8 cellular contexts compared by ENCODE assay signal in genomic region chr11:10878408-10879214, GRCh38. TPM values are rescaled to one million over a fixed set of nuclear protein-coding genes. Genes with fewer than 3 reads are reported as not detected.
DNase-seq lines count a peak whose midpoint lies in the region; ATAC-seq and TF ChIP-seq lines count a peak whose summit lies in the region.

No MANE protein-coding gene starts in this region.

- CTCF ChIA-PET in activated CD4-positive, alpha-beta T cell treated with anti-CD3 and anti-CD28 coated beads for 36 hours (lab: Charles Lee), result interaction anchor here (0.5 to 2.9 kb wide), 27 partner anchors 11 to 674 kb away, joined by 3 to 17 read pairs (median 4); partner anchors contain the start of genes EIF4G2 and ZBED5

- no peak overlapping the region for H3K9ac ChIP-seq in KMS-11
- no peak overlapping the region for H3K9ac ChIP-seq in fibroblast of lung (ENCODE audit: insufficient read depth, low read length)

- POLR2A ChIA-PET in activated CD4-positive, alpha-beta T cell treated with anti-CD3 and anti-CD28 coated beads for 36 hours (lab: Charles Lee), result interaction anchor here (0.6 to 1.0 kb wide), 3 partner anchors 69 to 135 kb away, joined by 3 to 9 read pairs (median 4); no protein-coding TSS in a partner anchor

- H3K27me3 ChIP-seq in KMS-11 (ENCODE audit: insufficient read depth, low read depth) (no peaks in the 10 kb centered on the region), fibroblast of lung (ENCODE audit: control insufficient read depth, insufficient read depth, low read length) (no peaks in the 10 kb centered on the region), osteoblast (ENCODE audit: insufficient read depth, low read length) (no peaks in the 10 kb centered on the region)

- H3K4me3 ChIP-seq in KMS-11 (IDR thresholded peaks at IDR 0.05; ENCODE audit: insufficient read depth, low read depth, low read length) (no peak overlapping the region), fibroblast of lung (replicated peaks in 1 of 4; ENCODE audit: control extremely low read depth in 1 of 4, insufficient read depth in 1 of 4, low read depth in 3 of 4, low read length in 4 of 4) (no peak overlapping the region), osteoblast (ENCODE audit: insufficient read depth, low read length) (no peak overlapping the region)

- H3K36me3 Mint-ChIP-seq in activated CD4-positive, alpha-beta T cell treated with anti-CD3 and anti-CD28 coated beads for 36 hours (ENCODE audit: low read depth), result peaks cover 3% of the 10 kb centered on the region

- no peaks in the 10 kb centered on the region for H3K27me3 Mint-ChIP-seq in activated CD4-positive, alpha-beta T cell treated with anti-CD3 and anti-CD28 coated beads for 36 hours

- H3K9me3 ChIP-seq in fibroblast of lung (ENCODE audit: control insufficient read depth, insufficient read depth, low read depth, low read length) (no peaks in the 10 kb centered on the region), osteoblast (ENCODE audit: low read depth, low read length) (no peaks in the 10 kb centered on the region)

- peak overlapping the region; percentile 52 for H3K27ac Mint-ChIP-seq in activated CD4-positive, alpha-beta T cell treated with anti-CD3 and anti-CD28 coated beads for 36 hours

- no peak overlapping the region for H3K4me2 ChIP-seq in KMS-11
- no peak overlapping the region for H3K4me2 ChIP-seq in fibroblast of lung (ENCODE audit: extremely low read depth, insufficient read depth, low read length)
- no peak overlapping the region for H3K4me2 ChIP-seq in osteoblast (ENCODE audit: insufficient read depth, low read length)

- intact Hi-C loops in activated CD4-positive, alpha-beta T cell treated with anti-CD3 and anti-CD28 coated beads for 36 hours (cut with DNase I, micrococcal nuclease), result loop anchor here in 1 of 2 experiments (2.0 kb wide), 1 partner anchor 20 kb away; the partner anchor contains the start of gene ZBED5

- H4K20me1 ChIP-seq in KMS-11 (ENCODE audit: insufficient read depth) (no peaks in the 10 kb centered on the region), fibroblast of lung (ENCODE audit: control insufficient read depth, extremely low read depth, insufficient read depth, low read length) (no peaks in the 10 kb centered on the region), osteoblast (ENCODE audit: insufficient read depth, low read length) (no peaks in the 10 kb centered on the region)

- H3K27ac ChIP-seq in KMS-11, result no peak overlapping the region
- no peak overlapping the region for H3K27ac ChIP-seq in fibroblast of lung (ENCODE audit: insufficient read depth, low read length)
- H3K27ac ChIP-seq in osteoblast (ENCODE audit: low read depth, low read length), result no peak overlapping the region

- DNase-seq in activated CD4-positive, alpha-beta T cell treated with anti-CD3 and anti-CD28 coated beads for 36 hours, result no peak
- DNase-seq in activated CD4-positive, alpha-beta T cell treated with anti-CD3 and anti-CD28 coated beads, Interleukin-2, amount 50 U/mL, for 4 hours, result no peak
- peak; percentile 88 for DNase-seq in SKM-1 (lab: John Stamatoyannopoulos, UW; ENCODE audit: unreplicated experiment)
- peak; percentile 58 to 81 for DNase-seq in fibroblast of lung (ENCODE audit: low read depth in 2 of 2)
- peak; percentile 69 for DNase-seq in osteoblast (ENCODE audit: insufficient read length, low spot score, missing footprints)
- no peak for DNase-seq in occipital lobe (lab: John Stamatoyannopoulos, UW)

- peak; percentile 83 for ATAC-seq in activated CD4-positive, alpha-beta T cell treated with anti-CD3 and anti-CD28 coated beads for 36 hours
- ATAC-seq in HG03521 (IDR thresholded peaks at IDR 0.05; ENCODE audit: unreplicated experiment), result no peak

- H3K79me2 ChIP-seq in KMS-11 (ENCODE audit: insufficient read depth, low read depth) (no peaks in the 10 kb centered on the region), fibroblast of lung (ENCODE audit: control insufficient read depth, insufficient read depth, low read length) (no peaks in the 10 kb centered on the region), osteoblast (ENCODE audit: insufficient read depth, low read length) (no peaks in the 10 kb centered on the region)

- H3K4me1 ChIP-seq in KMS-11 (ENCODE audit: low read depth, poor library complexity, severe bottlenecking) (peaks cover 6% of the 10 kb centered on the region), fibroblast of lung (ENCODE audit: control insufficient read depth, extremely low read depth, insufficient read depth, low read length) (peaks cover 2% of the 10 kb centered on the region), osteoblast (ENCODE audit: insufficient read depth, low read length) (peaks cover 4% of the 10 kb centered on the region)

- no peak overlapping the region for H3K4me3 Mint-ChIP-seq in activated CD4-positive, alpha-beta T cell treated with anti-CD3 and anti-CD28 coated beads for 36 hours

- TF ChIP-seq CTCF in KMS-11 (conservative IDR thresholded peaks at IDR 0.05; ENCODE audit: low read depth, low read length), result peak; percentile 69
- TF ChIP-seq CTCF in fibroblast of lung (conservative IDR thresholded peaks at IDR 0.05 in 1 of 2, IDR thresholded peaks at IDR 0.05 in 1 of 2; ENCODE audit: low read depth in 1 of 2, low read length in 2 of 2), result peak; percentile 70 to 85
- peak; percentile 94 for TF ChIP-seq CTCF in osteoblast (IDR thresholded peaks at IDR 0.05; ENCODE audit: extremely low read depth, low read depth, low read length)

- peaks cover 13% of the 10 kb centered on the region for H3K4me1 Mint-ChIP-seq in activated CD4-positive, alpha-beta T cell treated with anti-CD3 and anti-CD28 coated beads for 36 hours

- H2AFZ ChIP-seq in KMS-11 (ENCODE audit: low read depth), result peak overlapping the region; percentile 52; the same call in 1 of the 2 replicates
- H2AFZ ChIP-seq in fibroblast of lung (ENCODE audit: low read length), result peak overlapping the region; percentile 69
- peak overlapping the region; percentile 83 for H2AFZ ChIP-seq in osteoblast (ENCODE audit: low read length)

- H3K36me3 ChIP-seq in KMS-11 (ENCODE audit: insufficient read depth), result no peaks in the 10 kb centered on the region
- no peaks in the 10 kb centered on the region for H3K36me3 ChIP-seq in fibroblast of lung (ENCODE audit: control insufficient read depth, insufficient read depth, low read length)
- no peaks in the 10 kb centered on the region for H3K36me3 ChIP-seq in osteoblast (ENCODE audit: insufficient read depth, low read length)

- H3K9me3 Mint-ChIP-seq in activated CD4-positive, alpha-beta T cell treated with anti-CD3 and anti-CD28 coated beads for 36 hours (ENCODE audit: low read depth), result peaks cover 2% of the 10 kb centered on the region

RNA-seq across cellular contexts. Expression of gene ZBED5, which starts 20.8 kb away (rescaled TPM):
- 10 to 100 TPM; 34.1 to 44.3 TPM for total RNA-seq in activated CD4-positive, alpha-beta T cell treated with anti-CD3 and anti-CD28 coated beads for 36 hours
- total RNA-seq in fibroblast of lung (22.6 and 29.4 TPM in 2 replicates), osteoblast (29.7 and 32.7 TPM in 2 replicates), occipital lobe (73.6 TPM)
- 54.2 and 61.3 TPM in 2 replicates for polyA plus RNA-seq in fibroblast of lung
- 22.2 and 30.6 TPM in 2 replicates for polyA plus RNA-seq in fibroblast of lung (2012)
- polyA minus RNA-seq in fibroblast of lung (ENCODE audit: low replicate concordance), result 278 and 351 TPM in 2 replicates

Comparison
In these comparisons a context has a peak if more than half of its experiments do, and no peak if none do; other contexts are left out.
1. DNase-seq: peak in SKM-1 (single experiment), fibroblast of lung (2 of 2) and osteoblast (single experiment); none in activated CD4-positive, alpha-beta T cell treated with anti-CD3 and anti-CD28 coated beads for 36 hours (single experiment), activated CD4-positive, alpha-beta T cell treated with anti-CD3 and anti-CD28 coated beads, Interleukin-2, amount 50 U/mL, for 4 hours (0 of 2) and occipital lobe (single experiment).
2. Peak in every context shown above with its lines, with median percentiles within 50 percentile points of each other: H2AFZ ChIP-seq and CTCF ChIP-seq.